Comparison of ENCODE assay signal across 1 cellular context in genomic region chr5:10353241-10354047, GRCh38.
TF ChIP-seq lines count a peak whose summit lies in the region.

Gene MARCHF6, plus strand, starts transcription at chr5:10353695. Its CDS starts 204 bp downstream, at chr5:10353899.

TF ChIP-seq in GM12878, 131 proteins besides CTCF, POLR2A, EP300 and RAD21 (continued from another document):
- TF ChIP-seq MLLT1 (IDR thresholded peaks at IDR 0.05) = peak; percentile 1; the same call in 1 of the 2 replicates
- TF ChIP-seq ZNF687 (IDR thresholded peaks at IDR 0.05) = peak; percentile 50; the same call in 1 of the 2 replicates
- no peak for TF ChIP-seq NFYA (IDR thresholded peaks at IDR 0.05; ENCODE audit: borderline replicate concordance, low read depth, low read length)
- no peak for TF ChIP-seq SMC3 (IDR thresholded peaks at IDR 0.05; ENCODE audit: borderline replicate concordance, low read length)
- TF ChIP-seq ZNF207 (IDR thresholded peaks at IDR 0.05; ENCODE audit: borderline replicate concordance) = peak; percentile 64; the same call in 1 of the 2 replicates
- no peak for TF ChIP-seq CBX3 (IDR thresholded peaks at IDR 0.05; ENCODE audit: borderline replicate concordance, low read depth)
- TF ChIP-seq SPI1 (IDR thresholded peaks at IDR 0.05; ENCODE audit: borderline replicate concordance, insufficient read depth, low read depth, low read length) = peak; percentile 68; the same call in 1 of the 2 replicates
- TF ChIP-seq IKZF2 (IDR thresholded peaks at IDR 0.05) = no peak; a peak in 2 of 4 replicates
- no peak for TF ChIP-seq ZBTB11 (CRISPR knock-in tag; IDR thresholded peaks at IDR 0.05)
- peak; percentile 81 for TF ChIP-seq LARP7 (IDR thresholded peaks at IDR 0.05)
- no peak for TF ChIP-seq IRF5 (IDR thresholded peaks at IDR 0.05; ENCODE audit: borderline replicate concordance)
- TF ChIP-seq NR2C1 (IDR thresholded peaks at IDR 0.05) = no peak; the same call in 1 of the 2 replicates
- TF ChIP-seq ZNF384 (IDR thresholded peaks at IDR 0.05; ENCODE audit: borderline replicate concordance, low read depth, low read length) = no peak
- TF ChIP-seq TCF12 (IDR thresholded peaks at IDR 0.05; ENCODE audit: low read depth, low read length) = peak; percentile 87
- peak; percentile 45 for TF ChIP-seq BCL3 (IDR thresholded peaks at IDR 0.05; ENCODE audit: borderline replicate concordance, insufficient read depth, low read depth, low read length, poor library complexity, severe bottlenecking)
- peak in 1 of 2 experiments; percentile 29; a peak in 1 of 4 replicates for TF ChIP-seq SRF (IDR thresholded peaks at IDR 0.05; ENCODE audit: low read depth in 2 of 2, low read length in 2 of 2)
- peak; percentile 17; the same call in 1 of the 2 replicates for TF ChIP-seq MTA2 (IDR thresholded peaks at IDR 0.05; ENCODE audit: low read depth)
- TF ChIP-seq GATAD2B (conservative IDR thresholded peaks at IDR 0.05; ENCODE audit: low read depth) = peak; percentile 75
- peak; percentile 89 for TF ChIP-seq CREB1 (IDR thresholded peaks at IDR 0.05; ENCODE audit: low read depth)
